8 cellular contexts compared by ENCODE assay signal in the genomic region with DNA sequence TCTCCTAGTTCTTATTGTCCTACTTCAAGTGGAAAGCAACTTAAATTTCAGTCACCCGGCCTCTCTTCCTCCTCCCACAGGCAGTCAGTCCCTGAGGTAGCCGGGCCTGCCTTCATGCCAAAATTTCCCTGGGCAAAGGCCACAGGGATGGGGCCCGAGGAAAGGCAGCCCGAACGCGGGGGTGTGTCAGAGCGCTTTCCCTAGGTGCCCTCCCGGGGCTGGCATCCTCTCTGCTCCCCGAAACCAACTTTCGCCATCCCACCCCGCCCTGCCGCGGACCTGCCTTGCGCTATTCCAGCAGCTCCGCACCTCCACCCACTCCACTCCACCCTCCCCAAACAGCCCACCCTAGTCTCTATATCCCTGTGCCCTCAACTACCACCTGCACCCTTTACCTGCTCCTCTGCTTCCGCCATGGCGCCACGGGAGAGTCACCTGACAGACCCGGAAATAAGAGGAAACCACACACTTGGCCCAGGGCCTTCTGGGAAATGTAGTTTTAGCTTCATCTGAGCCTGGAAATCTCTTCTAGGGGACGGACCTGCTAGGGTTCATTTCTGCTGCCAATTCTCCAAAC. TPM values are rescaled to one million over a fixed set of nuclear protein-coding genes. Genes with fewer than 3 reads are reported as not detected.
A peak's percentile ranks its signal among the peaks of the same experiment; 100 is the strongest.
DNase-seq lines count a peak whose midpoint lies in the region; ATAC-seq and TF ChIP-seq lines count a peak whose summit lies in the region.

A gene (minus strand): TSS at position 433 of the 577 bp plus-strand sequence. CDS start 17 bp downstream, at position 416.

- TF ChIP-seq CTCF in KMS-11 (conservative IDR thresholded peaks at IDR 0.05; ENCODE audit: low read depth, low read length) (no peak), foreskin fibroblast (IDR thresholded peaks at IDR 0.05; ENCODE audit: low read depth, low read length) (no peak), neural progenitor cell (IDR thresholded peaks at IDR 0.05) (no peak)

- H3K36me3 ChIP-seq in KMS-11 (ENCODE audit: insufficient read depth): no peaks in the 10 kb centered on the region
- no peaks in the 10 kb centered on the region for H3K36me3 ChIP-seq in neural progenitor cell
- H3K36me3 ChIP-seq in stomach smooth muscle (ENCODE audit: control insufficient read depth in 2 of 2, insufficient read depth in 2 of 2, low read length in 2 of 2): no peaks in the 10 kb centered on the region

- H3K4me2 ChIP-seq in KMS-11 (peak within 1 kb of the TSS; percentile 96), neural progenitor cell (peak within 1 kb of the TSS; percentile 88)

- H3K9me3 ChIP-seq in neural progenitor cell (ENCODE audit: low read depth) (no peaks in the 10 kb centered on the region), stomach smooth muscle (ENCODE audit: control insufficient read depth in 2 of 2, low read length in 2 of 2) (no peaks in the 10 kb centered on the region)

- H3K36me3 Mint-ChIP-seq in neural progenitor cell: no peaks in the 10 kb centered on the region

- H3K27me3 Mint-ChIP-seq in neural progenitor cell (ENCODE audit: insufficient read depth, low read depth): peaks cover 5% of the 10 kb centered on the region

- H3K9ac ChIP-seq in KMS-11 (peak within 1 kb of the TSS; percentile 52; the same call in 1 of the 2 replicates), neural progenitor cell (peak within 1 kb of the TSS; percentile 64), stomach smooth muscle (ENCODE audit: low read length in 2 of 2) (peak within 1 kb of the TSS; percentile 66 to 83)

- H4K20me1 ChIP-seq in KMS-11 (ENCODE audit: insufficient read depth) (no peaks in the 10 kb centered on the region), neural progenitor cell (ENCODE audit: low read depth) (peaks cover 9% of the 10 kb centered on the region)

- H3K4me3 ChIP-seq in KMS-11 (IDR thresholded peaks at IDR 0.05; ENCODE audit: insufficient read depth, low read depth, low read length) (no peak within 1 kb of the TSS), foreskin fibroblast (ENCODE audit: low read depth in 1 of 2, low read length in 2 of 2) (peak within 1 kb of the TSS; percentile 85 to 93), neural progenitor cell (peak within 1 kb of the TSS; percentile 95), stomach smooth muscle (ENCODE audit: low read length in 2 of 2) (peak within 1 kb of the TSS; percentile 91 to 97)

- peak; percentile 99 for ATAC-seq in GM21786 (IDR thresholded peaks at IDR 0.05; ENCODE audit: unreplicated experiment)

- peak; percentile 75 for TF ChIP-seq POLR2A in Raji (IDR thresholded peaks at IDR 0.05; ENCODE audit: insufficient read depth, low read depth, low read length)

- H3K9me3 Mint-ChIP-seq in neural progenitor cell: no peaks in the 10 kb centered on the region

- H3K4me1 ChIP-seq in KMS-11 (ENCODE audit: low read depth, poor library complexity, severe bottlenecking) (peaks cover 44% of the 10 kb centered on the region), neural progenitor cell (peaks cover 10% of the 10 kb centered on the region), stomach smooth muscle (ENCODE audit: control insufficient read depth, insufficient read depth, low read length) (no peaks in the 10 kb centered on the region)

- peak within 1 kb of the TSS; percentile 70 for H3K27ac Mint-ChIP-seq in neural progenitor cell

- H3K4me3 Mint-ChIP-seq in neural progenitor cell: peak within 1 kb of the TSS; percentile 99

- H3K27ac ChIP-seq in KMS-11: peak within 1 kb of the TSS; percentile 22; the same call in 1 of the 2 replicates
- no peak within 1 kb of the TSS for H3K27ac ChIP-seq in neural progenitor cell
- no peak within 1 kb of the TSS for H3K27ac ChIP-seq in stomach smooth muscle (ENCODE audit: low read length)

- no peaks in the 10 kb centered on the region for H3K27me3 ChIP-seq in KMS-11 (ENCODE audit: insufficient read depth, low read depth)
- H3K27me3 ChIP-seq in neural progenitor cell: no peaks in the 10 kb centered on the region
- H3K27me3 ChIP-seq in stomach smooth muscle (ENCODE audit: control insufficient read depth in 1 of 2, insufficient read depth in 2 of 2, low read length in 2 of 2): no peaks in the 10 kb centered on the region

- H2AFZ ChIP-seq in KMS-11 (ENCODE audit: low read depth): peak within 1 kb of the TSS; percentile 53
- peak within 1 kb of the TSS; percentile 80 for H2AFZ ChIP-seq in neural progenitor cell (replicated peaks)

- H3F3A ChIP-seq in neural progenitor cell (ENCODE audit: low read depth): no peaks in the 10 kb centered on the region

- H3K4me1 Mint-ChIP-seq in neural progenitor cell: peaks cover 13% of the 10 kb centered on the region

- DNase-seq in EH (ENCODE audit: low read depth): peak; percentile 80
- DNase-seq in activated effector memory CD4-positive, alpha-beta T cell treated with anti-CD3 and anti-CD28 coated beads, Interleukin-2, amount 50 U/mL, for 16 hours: peak; percentile 92
- peak; percentile 51 to 84 for DNase-seq in foreskin fibroblast
- DNase-seq in neural progenitor cell (ENCODE audit: low spot score): peak; percentile 82

- peaks cover 42% of the 10 kb centered on the region; the same call in 1 of the 2 replicates for H3K79me2 ChIP-seq in KMS-11 (ENCODE audit: insufficient read depth, low read depth)
- peaks cover 42% of the 10 kb centered on the region for H3K79me2 ChIP-seq in neural progenitor cell (ENCODE audit: low read depth)

RNA-seq across cellular contexts. Expression of the gene that starts here (rescaled TPM):
- total RNA-seq in neural progenitor cell (ENCODE audit: low replicate concordance): 49.0 and 92.3 TPM in 2 replicates
